ENCODE assay signal across 30 cellular contexts in genomic region chr3:151501171-151501790, GRCh38. TPM values are rescaled to one million over a fixed set of nuclear protein-coding genes. Genes with fewer than 3 reads are reported as not detected.
DNase-seq lines count a peak whose midpoint lies in the region; ATAC-seq, FAIRE-seq and TF ChIP-seq lines count a peak whose summit lies in the region.
"Had no signal": no experiment of that assay in that cellular context is flagged by ENCODE, and none has a peak within 500 bp of the region (broad histone marks: within the 10 kb centered on the region; RNA-seq: fewer than 3 reads in every experiment).

No MANE protein-coding gene starts in this region.

- no peak overlapping the region for H2BK15ac ChIP-seq in H1 (ENCODE audit: low read length)

- H3K4me1 ChIP-seq in heart left ventricle, result peaks cover 0 to 22% (median 0%) of the 10 kb centered on the region in 12 donors
- H3K4me1 ChIP-seq in H1 (replicated peaks in 1 of 4; ENCODE audit: control insufficient read depth in 3 of 4, insufficient read depth in 4 of 4, low read length in 3 of 4), result no peaks in the 10 kb centered on the region; a peak in 1 of 7 replicates
- H3K4me1 ChIP-seq in lower lobe of right lung, result peaks cover 5% of the 10 kb centered on the region
- H3K4me1 ChIP-seq in Karpas-422 (ENCODE audit: low read length), result no peaks in the 10 kb centered on the region
- H3K4me1 ChIP-seq: prostate gland had no signal

- no peaks in the 10 kb centered on the region for H3K23me2 ChIP-seq in H1 (ENCODE audit: low read depth, low read length)

- no peak overlapping the region for H3K23ac ChIP-seq in H1 (ENCODE audit: insufficient read length)

- H3K4me2 ChIP-seq in H1 (ENCODE audit: insufficient read depth in 1 of 2, low read depth in 2 of 2, low read length in 2 of 2) (no peak overlapping the region), Karpas-422 (ENCODE audit: low read depth, low read length, poor library complexity, severe bottlenecking) (no peak overlapping the region)

- H3K27ac ChIP-seq in heart left ventricle, result peak overlapping the region in 8 of 12 donors; percentile 17 to 72 (median 61)
- no peak overlapping the region for H3K27ac ChIP-seq in H1 (ENCODE audit: low read depth, low read length)
- peak overlapping the region; percentile 1 for H3K27ac ChIP-seq in lower lobe of right lung
- no peak overlapping the region for H3K27ac ChIP-seq in Karpas-422 (ENCODE audit: low read length)
- H3K27ac ChIP-seq: neutrophil, prostate gland had no signal

- WGBS in heart left ventricle, 4 donors, result 49 to 70% (median 67%) methylated on average over 5 of the region's 5 CpGs
- 42% methylated on average over 5 of the region's 5 CpGs; no CpG with 5 or more reads in 1 of the 2 experiments for WGBS in H1 (ENCODE audit: extremely low coverage in 1 of 2, insufficient coverage in 1 of 2, insufficient read length in 1 of 2, insufficient replicate concordance in 2 of 2, low coverage in 1 of 2, low lambda C conversion rate in 2 of 2, missing lambda C conversion rate in 1 of 2), 2 experiments

- H2AK5ac ChIP-seq in H1 (ENCODE audit: low read depth, low read length), result no peak overlapping the region

- TF ChIP-seq EP300 in H1 (IDR thresholded peaks at IDR 0.05; ENCODE audit: borderline replicate concordance in 1 of 2, low read depth in 2 of 2, low read length in 2 of 2), result no peak

- H2AFZ ChIP-seq in H1 (ENCODE audit: low read length) (no peak overlapping the region), Karpas-422 (ENCODE audit: low read length) (no peak overlapping the region)

- no peak overlapping the region for H4K8ac ChIP-seq in H1 (ENCODE audit: extremely low read depth, insufficient read depth, low read length)

- TF ChIP-seq POLR2A in heart left ventricle (IDR thresholded peaks at IDR 0.05), result no peak
- no peak for TF ChIP-seq POLR2A in H1 (IDR thresholded peaks at IDR 0.05; ENCODE audit: control extremely low read depth in 1 of 2, low read depth in 2 of 2, low read length in 2 of 2)

- no peak overlapping the region for H2BK5ac ChIP-seq in H1 (ENCODE audit: low read depth, low read length)

- CTCF ChIA-PET in H1 (lab: Charles Lee; ENCODE audit: partially characterized antibody), result no interaction called here

- H3K9me3 ChIP-seq in heart left ventricle (no peaks in the 10 kb centered on the region), H1 (ENCODE audit: insufficient read depth in 2 of 2, low read depth in 1 of 2, low read length in 1 of 2) (no peaks in the 10 kb centered on the region), lower lobe of right lung (no peaks in the 10 kb centered on the region), Karpas-422 (ENCODE audit: low read length) (no peaks in the 10 kb centered on the region)
- H3K9me3 ChIP-seq: neutrophil, prostate gland had no signal

- POLR2A ChIA-PET in H1 (lab: Charles Lee; ENCODE audit: partially characterized antibody), result no interaction called here

- H4K5ac ChIP-seq in H1 (ENCODE audit: insufficient read length, low read depth, low read length), result no peak overlapping the region

- H3K79me2 ChIP-seq in H1 (ENCODE audit: control insufficient read depth in 1 of 2, insufficient read depth in 2 of 2, low read length in 2 of 2), result no peaks in the 10 kb centered on the region
- no peaks in the 10 kb centered on the region for H3K79me2 ChIP-seq in Karpas-422 (ENCODE audit: low read length)

- H3K56ac ChIP-seq in H1 (replicated peaks; ENCODE audit: insufficient read length, low read depth, low read length), result no peak overlapping the region

- no peak overlapping the region for H4K91ac ChIP-seq in H1 (replicated peaks; ENCODE audit: insufficient read length, low read length)

- TF ChIP-seq RAD21 in H1 (IDR thresholded peaks at IDR 0.05 in 1 of 2, conservative IDR thresholded peaks at IDR 0.05 in 1 of 2; ENCODE audit: low read depth in 2 of 2, low read length in 2 of 2), result no peak

- no peak for FAIRE-seq in H1 (lab: Jason Lieb, UNC)
- FAIRE-seq: TTC549 had no signal

- intact Hi-C loops in heart left ventricle (cut with DNase I), result no loop called here
- intact Hi-C loops in left cardiac atrium (cut with DNase I), result no loop called here
- intact Hi-C loops in lower lobe of right lung (cut with DNase I), result no loop called here

- H3K27me3 ChIP-seq in heart left ventricle (no peaks in the 10 kb centered on the region), H1 (replicated peaks in 1 of 4; ENCODE audit: control insufficient read depth in 3 of 4, extremely low read depth in 1 of 4, insufficient read depth in 3 of 4, low read length in 3 of 4) (no peaks in the 10 kb centered on the region), lower lobe of right lung (ENCODE audit: low read depth) (no peaks in the 10 kb centered on the region), Karpas-422 (ENCODE audit: low read length) (no peaks in the 10 kb centered on the region)
- H3K27me3 ChIP-seq: neutrophil had no signal

- H3K36me3 ChIP-seq in heart left ventricle, result no peaks in the 10 kb centered on the region
- H3K36me3 ChIP-seq in H1 (ENCODE audit: control insufficient read depth in 2 of 4, insufficient read depth in 4 of 4, low read length in 3 of 4), result no peaks in the 10 kb centered on the region
- H3K36me3 ChIP-seq in lower lobe of right lung, result no peaks in the 10 kb centered on the region
- no peaks in the 10 kb centered on the region for H3K36me3 ChIP-seq in Karpas-422 (ENCODE audit: insufficient read depth, low read length)
- H3K36me3 ChIP-seq: neutrophil, prostate gland had no signal

- DNase-seq in heart left ventricle (no peak), left cardiac atrium (no peak), H1 (ENCODE audit: low read depth in 1 of 2, low spot score in 2 of 2) (no peak), lower lobe of right lung (no peak), DMS153 treated with DMSO at 0.1 percent for 48 hours (lab: John Stamatoyannopoulos, UW; ENCODE audit: unreplicated experiment) (no peak), nucleus accumbens (lab: John Stamatoyannopoulos, UW) (no peak), Karpas-422 (no peak)
- DNase-seq: activated naive CD8-positive, alpha-beta T cell treated with anti-CD3 and anti-CD28 coated beads, Interleukin-2, amount 50 U/mL, for 24 hours; activated T-cell treated with anti-CD3 and anti-CD28 coated beads, Interleukin-2, amount 50 U/mL, for 72 hours; Calu3; cerebellar nuclear complex; H7; hypothalamus; Kasumi-1; NCI-H1417; NCI-H2029 treated with DMSO at 0.1 percent for 48 hours; NCI-H2227 treated with DMSO at 0.1 percent for 48 hours; NCI-H526; PC-3; stimulated activated CD4-positive, alpha-beta T cell treated with anti-CD3 and anti-CD28 coated beads, Interleukin-4, amount 100 ng/mL, for 24 hours; T-helper 17 cell; trophoblast cell had no signal

- no peaks in the 10 kb centered on the region for H3K79me1 ChIP-seq in H1 (ENCODE audit: low read depth, low read length)

- no peak overlapping the region for H2BK12ac ChIP-seq in H1 (ENCODE audit: low read depth, low read length)

- H2BK20ac ChIP-seq in H1 (ENCODE audit: low read length), result no peak overlapping the region

- H4K20me1 ChIP-seq in H1 (replicated peaks in 1 of 2; ENCODE audit: control insufficient read depth in 1 of 2, insufficient read depth in 2 of 2, low read length in 2 of 2), result no peaks in the 10 kb centered on the region
- H4K20me1 ChIP-seq in Karpas-422 (ENCODE audit: insufficient read depth, low read depth, low read length), result no peaks in the 10 kb centered on the region

- H3K4ac ChIP-seq in H1 (replicated peaks; ENCODE audit: insufficient read length, low read depth, low read length), result no peak overlapping the region

- no peak for TF ChIP-seq CTCF in heart left ventricle (IDR thresholded peaks at IDR 0.05)
- no peak for TF ChIP-seq CTCF in H1 (IDR thresholded peaks at IDR 0.05; ENCODE audit: control extremely low read depth in 1 of 3, insufficient read depth in 1 of 3, low read depth in 1 of 3, low read length in 3 of 3)
- TF ChIP-seq CTCF in lower lobe of right lung (IDR thresholded peaks at IDR 0.05), result no peak

- no peak overlapping the region for H2BK120ac ChIP-seq in H1 (replicated peaks; ENCODE audit: low read depth, low read length)

- H3K9ac ChIP-seq in H1 (replicated peaks in 1 of 4; ENCODE audit: extremely low read depth in 1 of 4, low read depth in 3 of 4, low read length in 3 of 4) (no peak overlapping the region), Karpas-422 (ENCODE audit: low read length) (no peak overlapping the region)

- H3K18ac ChIP-seq in H1 (ENCODE audit: extremely low read depth, low read length), result no peak overlapping the region

- H3K4me3 ChIP-seq in heart left ventricle (no peak overlapping the region), H1 (ENCODE audit: extremely low read depth in 1 of 4, insufficient read depth in 2 of 4, low read depth in 3 of 4, low read length in 4 of 4) (no peak overlapping the region; a peak in 1 of 8 replicates), lower lobe of right lung (no peak overlapping the region), Karpas-422 (ENCODE audit: low read length) (no peak overlapping the region)
- H3K4me3 ChIP-seq: prostate gland had no signal

- ATAC-seq in heart left ventricle, result no peak
- no peak for ATAC-seq in left cardiac atrium
- no peak for ATAC-seq in lower lobe of right lung
- no peak for ATAC-seq in GM19452 (IDR thresholded peaks at IDR 0.05; ENCODE audit: unreplicated experiment)
- ATAC-seq: activated naive CD8-positive, alpha-beta T cell treated with anti-CD3 and anti-CD28 coated beads, Interleukin-2, amount 50 U/mL, for 24 hours; activated T-cell treated with anti-CD3 and anti-CD28 coated beads, Interleukin-2, amount 50 U/mL, for 72 hours; left lobe of liver; PC-3; SK-N-SH treated with all-trans-retinoic acid at 6 μM for 48 hours; T-helper 17 cell had no signal

- no peaks in the 10 kb centered on the region for H3K9me2 ChIP-seq in Karpas-422 (replicated peaks; ENCODE audit: insufficient read depth, low read length)

- H3K14ac ChIP-seq in H1 (ENCODE audit: insufficient read length), result no peak overlapping the region

TF ChIP-seq in H1, 55 proteins besides CTCF, POLR2A, EP300 and RAD21:
- TF ChIP-seq POU5F1 (IDR thresholded peaks at IDR 0.05; ENCODE audit: low read depth, low read length) (peak; percentile 28; the same call in 1 of the 2 replicates), NRF1 (IDR thresholded peaks at IDR 0.05; ENCODE audit: low read depth, low read length) (no peak)
TF ChIP-seq in H1: peak in this region for 1.

RNA-seq across cellular contexts. Expression of gene IGSF10, which starts 40.4 kb away (rescaled TPM):
- total RNA-seq in heart left ventricle, result 1 to 10 TPM in 7 of 9 donors, under 1 TPM in 2; 0.53 to 8.8 (median 1.6) TPM
- polyA plus RNA-seq in heart left ventricle, result under 1 TPM; 0.36 to 0.88 TPM
- 10 to 100 TPM in 1 of 2 donors, 1 to 10 TPM in 1; 2.5 to 11.5 TPM for total RNA-seq in left cardiac atrium
- total RNA-seq in H1 (2021; fragmentation: NEBNext Ultra II Directional; extraction: Animal tissue kit (Norgen Biotek cat#: 25700)), result 0.86 and 0.95 TPM in 2 replicates
- 0.46 and 0.59 TPM in 2 replicates for polyA plus RNA-seq in H1 (2011; rRNA removed)
- 0.53 TPM for polyA plus RNA-seq in H1 (2011; cell fraction: cytosol; rRNA removed)
- 1.0 TPM for polyA plus RNA-seq in H1 (2011; cell fraction: nucleus; rRNA removed)
- 0.60 to 0.86 TPM (median 0.74 TPM) in 4 replicates for polyA plus RNA-seq in H1 (2012, experiment 1 of 2)
- polyA plus RNA-seq in H1 (2012, experiment 2 of 2), result 0.05 TPM
- 2.5 TPM for polyA plus RNA-seq in H1 (2013, experiment 1 of 2)
- 2.2 TPM for polyA plus RNA-seq in H1 (2013, experiment 2 of 2)
- 0.82 and 1.7 TPM in 2 replicates for polyA minus RNA-seq in H1 (2011; rRNA and poly(A)+ RNA removed)
- polyA minus RNA-seq in H1 (2011; cell fraction: cytosol; rRNA and poly(A)+ RNA removed), result 0.29 TPM
- polyA minus RNA-seq in H1 (2011; cell fraction: nucleus; rRNA and poly(A)+ RNA removed), result 1.3 TPM
- total RNA-seq in lower lobe of right lung, result 30.9 TPM
- total RNA-seq in Karpas-422 (2014; rRNA removed; shearing (Covaris generic); ENCODE audit: low replicate concordance), result 0.07 TPM in 1 of 2 replicates, not detected in the other
- total RNA-seq: activated T-cell treated with anti-CD3 and anti-CD28 coated beads, Interleukin-2, amount 50 U/mL, for 72 hours; Daoy; dermis microvascular lymphatic vessel endothelial cell had no signal

Comparison
In these comparisons a context has a peak if more than half of its experiments do, and no peak if none do; other contexts are left out.
1. H3K27ac ChIP-seq: peak in heart left ventricle (8 of 12) and lower lobe of right lung (single experiment); none in H1 (single experiment) and Karpas-422 (single experiment).